Comparison of ENCODE assay signal across 13 cellular contexts in genomic region chr6:158782432-158783166, GRCh38. TPM values are rescaled to one million over a fixed set of nuclear protein-coding genes. Genes with fewer than 3 reads are reported as not detected.
A peak's percentile ranks its signal among the peaks of the same experiment; 100 is the strongest.
DNase-seq lines count a peak whose midpoint lies in the region; ATAC-seq, FAIRE-seq and TF ChIP-seq lines count a peak whose summit lies in the region.
"Had no signal": no experiment of that assay in that cellular context is flagged by ENCODE, and none has a peak within 500 bp of the region (broad histone marks: within the 10 kb centered on the region; RNA-seq: fewer than 3 reads in every experiment).

No MANE protein-coding gene starts in this region.

- H3K4me1 ChIP-seq in Caco-2 (peaks cover 16% of the 10 kb centered on the region), pancreas (peaks cover 23 to 46% (median 31%) of the 10 kb centered on the region in 3 donors)

- no peaks in the 10 kb centered on the region for H3K27me3 Mint-ChIP-seq in Caco-2 (ENCODE audit: insufficient read depth, unreplicated experiment)
- no peaks in the 10 kb centered on the region for H3K27me3 Mint-ChIP-seq in brain
- H3K27me3 Mint-ChIP-seq: activated naive CD8-positive, alpha-beta T cell had no signal

- H3K4me3 Mint-ChIP-seq in Caco-2 (ENCODE audit: unreplicated experiment) (no peak overlapping the region), brain (no peak overlapping the region)
- H3K4me3 Mint-ChIP-seq: activated naive CD8-positive, alpha-beta T cell had no signal

- H3K9me3 ChIP-seq in Caco-2 (no peaks in the 10 kb centered on the region), pancreas (no peaks in the 10 kb centered on the region)

- no peaks in the 10 kb centered on the region for H3K9me3 Mint-ChIP-seq in Caco-2 (ENCODE audit: unreplicated experiment)
- no peaks in the 10 kb centered on the region for H3K9me3 Mint-ChIP-seq in brain

- POLR2A ChIA-PET in Caco-2 (lab: Charles Lee): interaction anchor here (0.5 kb wide), 1 partner anchor 87 kb away, joined by 3 read pairs; no protein-coding TSS in a partner anchor

- BruUV-seq in Caco-2 (replicated peaks; lab: Mats Ljungman, UMichigan): no TSS peak

- WGBS in pancreas, 2 donors: 82 to 83% methylated on average over 11 of the region's 11 CpGs

- TF ChIP-seq CTCF in Caco-2 (IDR thresholded peaks at IDR 0.05; ENCODE audit: insufficient read depth in 1 of 2, low read depth in 1 of 2, low read length in 1 of 2, severe bottlenecking in 1 of 2, unreplicated experiment in 1 of 2) (no peak), brain (conservative IDR thresholded peaks at IDR 0.05) (no peak), pancreas (IDR thresholded peaks at IDR 0.05) (no peak)

- H3K4me3 ChIP-seq in Caco-2 (ENCODE audit: low read depth, low read length): no peak overlapping the region
- no peak overlapping the region for H3K4me3 ChIP-seq in pancreas

- CTCF ChIA-PET in Caco-2 (lab: Charles Lee): interaction anchor here (1.2 kb wide), 1 partner anchor 37 kb away, joined by 3 read pairs; the partner anchor contains the start of gene EZR

- peaks cover 97% of the 10 kb centered on the region for H3K36me3 Mint-ChIP-seq in Caco-2 (ENCODE audit: insufficient read depth, unreplicated experiment)
- peaks cover 89% of the 10 kb centered on the region for H3K36me3 Mint-ChIP-seq in brain

- H3K4me1 Mint-ChIP-seq in Caco-2 (ENCODE audit: low read depth, unreplicated experiment) (peaks cover 18% of the 10 kb centered on the region), brain (peaks cover 6% of the 10 kb centered on the region)

- peak overlapping the region; percentile 82 for H3K27ac Mint-ChIP-seq in Caco-2 (ENCODE audit: unreplicated experiment)
- H3K27ac Mint-ChIP-seq in brain: peak overlapping the region in 3 of 5 experiments; percentile 50 to 57 (median 51)
- H3K27ac Mint-ChIP-seq: activated naive CD8-positive, alpha-beta T cell had no signal

- no peak for FAIRE-seq in pancreas (lab: Jason Lieb, UNC)
- FAIRE-seq: endothelial cell of umbilical vein had no signal

- H3K27me3 ChIP-seq in Caco-2 (replicated peaks; ENCODE audit: control insufficient read depth, insufficient read depth, low read length): no peaks in the 10 kb centered on the region
- H3K27me3 ChIP-seq in pancreas: no peaks in the 10 kb centered on the region

- DNase-seq in Caco-2 (no peak), NCI-H1105 treated with DMSO at 0.1 percent for 48 hours (lab: John Stamatoyannopoulos, UW) (peak; percentile 67), pancreas (no peak), NCI-H146 (lab: John Stamatoyannopoulos, UW) (no peak), AG20443 (ENCODE audit: low spot score) (no peak), SHP77 treated with DMSO at 0.1 percent for 48 hours (lab: John Stamatoyannopoulos, UW) (no peak)
- DNase-seq: central memory CD4-positive, alpha-beta T cell; MM.1S; NCI-H226 had no signal

- ATAC-seq in pancreas: no peak
- ATAC-seq in HG03354 (IDR thresholded peaks at IDR 0.05; ENCODE audit: poor library complexity, severe bottlenecking, unreplicated experiment): no peak

- intact Hi-C loops in Caco-2 (cut with micrococcal nuclease; ENCODE audit: unreplicated experiment): no loop called here
- intact Hi-C loops in pancreas (cut with DNase I): no loop called here

- peaks cover 13% of the 10 kb centered on the region for H3K36me3 ChIP-seq in Caco-2 (ENCODE audit: control insufficient read depth, insufficient read depth, low read length)
- H3K36me3 ChIP-seq in pancreas: peaks cover 8 to 60% (median 24%) of the 10 kb centered on the region in 3 donors

- H3K27ac ChIP-seq in pancreas: peak overlapping the region; percentile 80 to 86 (median 83)

RNA-seq across cellular contexts. Expression of gene EZR, which starts 36.6 kb away (rescaled TPM):
- total RNA-seq in Caco-2 (2022) (282 and 290 TPM in 2 replicates), pancreas (100 to 1,000 TPM in 3 of 6 donors, 10 to 100 TPM in 3; 68.1 to 109 (median 94.8) TPM)
- polyA plus RNA-seq in brain (ENCODE audit: insufficient read depth, low read depth, low replicate concordance) (317 TPM), pancreas (10 to 100 TPM; 70.6 to 91.6 TPM)
